Comparison of ENCODE assay signal across 1 cellular context in the genomic region with DNA sequence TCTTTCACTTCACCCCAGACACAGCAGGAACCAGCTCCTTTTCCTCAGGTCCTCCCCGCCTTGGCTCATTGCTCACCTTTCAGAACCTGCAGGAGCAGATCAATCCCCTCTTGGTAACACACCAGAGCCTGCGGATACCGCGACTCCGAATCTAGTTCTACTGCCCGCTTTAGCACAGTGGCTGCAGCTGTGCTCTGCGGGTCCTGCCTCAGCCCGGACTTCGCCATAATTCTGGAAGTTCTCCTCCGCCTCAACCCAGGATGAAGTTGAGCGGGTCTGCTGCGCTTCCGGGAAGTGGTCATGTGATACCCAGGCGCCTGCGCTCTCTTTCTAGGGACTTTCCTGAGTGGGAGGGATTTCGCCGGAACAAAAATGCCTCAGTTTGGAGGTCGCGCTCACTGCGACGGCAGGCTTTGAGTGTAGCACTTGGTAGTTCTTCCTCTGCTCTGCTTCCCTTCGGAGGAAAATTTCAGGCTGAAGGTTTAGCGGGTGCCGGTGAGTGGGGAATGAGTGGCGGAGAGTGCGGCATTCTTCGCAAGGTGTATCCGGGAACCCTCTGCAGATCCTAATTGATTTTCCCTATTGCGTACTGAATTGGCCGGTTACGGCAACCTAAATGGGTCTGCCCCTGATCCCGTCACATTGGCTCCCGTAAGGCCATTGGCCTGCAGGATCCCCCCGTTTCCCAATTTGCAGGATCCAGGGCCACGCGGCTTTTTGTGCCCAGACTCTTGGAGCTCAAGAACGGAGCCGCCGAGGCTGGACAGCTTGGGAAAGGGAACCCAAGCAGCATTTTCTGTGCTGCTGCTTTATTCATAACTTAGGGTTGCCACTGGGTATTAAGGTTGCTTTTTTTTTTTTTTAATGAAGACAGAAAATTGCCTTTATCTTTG.
TF ChIP-seq lines count a peak whose summit lies in the region.

A gene (minus strand): TSS at position 304 of the 893 bp plus-strand sequence. CDS start 77 bp downstream, at position 227.
A gene (plus strand): TSS at position 430 of the 893 bp plus-strand sequence. CDS start 5,020 bp downstream, outside the sequence.

TF ChIP-seq in HepG2, 621 proteins besides CTCF, POLR2A, EP300 and RAD21 (continued from another document and continues in another):
- TF ChIP-seq, protein P1, sequence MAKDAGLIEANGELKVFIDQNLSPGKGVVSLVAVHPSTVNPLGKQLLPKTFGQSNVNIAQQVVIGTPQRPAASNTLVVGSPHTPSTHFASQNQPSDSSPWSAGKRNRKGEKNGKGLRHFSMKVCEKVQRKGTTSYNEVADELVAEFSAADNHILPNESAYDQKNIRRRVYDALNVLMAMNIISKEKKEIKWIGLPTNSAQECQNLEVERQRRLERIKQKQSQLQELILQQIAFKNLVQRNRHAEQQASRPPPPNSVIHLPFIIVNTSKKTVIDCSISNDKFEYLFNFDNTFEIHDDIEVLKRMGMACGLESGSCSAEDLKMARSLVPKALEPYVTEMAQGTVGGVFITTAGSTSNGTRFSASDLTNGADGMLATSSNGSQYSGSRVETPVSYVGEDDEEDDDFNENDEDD (CRISPR knock-in tag; IDR thresholded peaks at IDR 0.05; ENCODE audit: borderline replicate concordance), result 0 out of 2 replicates have a peak, but pooled peaks have one; percentile 46
- TF ChIP-seq TGIF2 (CRISPR knock-in tag; IDR thresholded peaks at IDR 0.05) (no peak; the same call in none of the 2 replicates), AHR (CRISPR knock-in tag; IDR thresholded peaks at IDR 0.05) (peak; percentile 80), ZFAT (CRISPR knock-in tag; conservative IDR thresholded peaks at IDR 0.05) (no peak), ZFP41 (CRISPR knock-in tag; IDR thresholded peaks at IDR 0.05; ENCODE audit: borderline replicate concordance) (peak; percentile 96; the same call in 1 of the 2 replicates), ZNF138 (CRISPR knock-in tag; IDR thresholded peaks at IDR 0.05; ENCODE audit: low read depth) (no peak; the same call in 1 of the 2 replicates), ZNF207 (IDR thresholded peaks at IDR 0.05; ENCODE audit: borderline replicate concordance) (no peak), FOSL1 (CRISPR knock-in tag; IDR thresholded peaks at IDR 0.05; ENCODE audit: borderline replicate concordance) (no peak), RFX5 (IDR thresholded peaks at IDR 0.05; ENCODE audit: low read depth, low read length) (peak; percentile 8), ZNF850 (CRISPR knock-in tag; conservative IDR thresholded peaks at IDR 0.05) (no peak), MED1 (CRISPR knock-in tag; IDR thresholded peaks at IDR 0.05) (peak; percentile 92), SP5 (CRISPR knock-in tag; IDR thresholded peaks at IDR 0.05; ENCODE audit: borderline replicate concordance, low read depth) (peak; percentile 73), WIZ (CRISPR knock-in tag; IDR thresholded peaks at IDR 0.05) (no peak; the same call in 1 of the 2 replicates), PLRG1 (conservative IDR thresholded peaks at IDR 0.05) (no peak), TARDBP (CRISPR knock-in tag; IDR thresholded peaks at IDR 0.05) (peak; percentile 96), KLF16 (CRISPR knock-in tag; IDR thresholded peaks at IDR 0.05) (peak in 1 of 2 experiments; percentile 99; a peak in 2 of 4 replicates), ZNF292 (CRISPR knock-in tag; IDR thresholded peaks at IDR 0.05; ENCODE audit: borderline replicate concordance, low read depth) (peak; percentile 85; the same call in 1 of the 2 replicates), ZNF614 (CRISPR knock-in tag; IDR thresholded peaks at IDR 0.05; ENCODE audit: borderline replicate concordance) (peak; percentile 98), ZNF549 (CRISPR knock-in tag; IDR thresholded peaks at IDR 0.05) (no peak), IKZF1 (IDR thresholded peaks at IDR 0.05) (no peak), NFIB (CRISPR knock-in tag; IDR thresholded peaks at IDR 0.05; ENCODE audit: borderline replicate concordance) (no peak), HOXA7 (CRISPR knock-in tag; IDR thresholded peaks at IDR 0.05) (no peak), ZNF75D (CRISPR knock-in tag; IDR thresholded peaks at IDR 0.05; ENCODE audit: borderline replicate concordance) (no peak), ZNF572 (CRISPR knock-in tag; IDR thresholded peaks at IDR 0.05) (peak; percentile 91; the same call in 1 of the 2 replicates), MYC (CRISPR knock-in tag; IDR thresholded peaks at IDR 0.05; ENCODE audit: borderline replicate concordance) (peak; percentile 90), ZNF563 (CRISPR knock-in tag; IDR thresholded peaks at IDR 0.05) (peak; percentile 83), SUZ12 (IDR thresholded peaks at IDR 0.05; ENCODE audit: low read depth, low read length) (no peak), ZBTB1 (CRISPR knock-in tag; IDR thresholded peaks at IDR 0.05; ENCODE audit: borderline replicate concordance) (no peak), ZNF558 (CRISPR knock-in tag; IDR thresholded peaks at IDR 0.05; ENCODE audit: borderline replicate concordance) (peak; percentile 94; the same call in 1 of the 2 replicates), STAT5B (CRISPR knock-in tag; IDR thresholded peaks at IDR 0.05) (0 out of 2 replicates have a peak, but pooled peaks have one; percentile 50), RFX1 (IDR thresholded peaks at IDR 0.05) (no peak), YEATS2 (CRISPR knock-in tag; IDR thresholded peaks at IDR 0.05; ENCODE audit: borderline replicate concordance) (peak; percentile 99), HMG20B (CRISPR knock-in tag; conservative IDR thresholded peaks at IDR 0.05) (peak; percentile 80), ZFP82 (CRISPR knock-in tag; IDR thresholded peaks at IDR 0.05; ENCODE audit: borderline replicate concordance) (peak; percentile 66; the same call in 1 of the 2 replicates), XRCC5 (optimal IDR thresholded peaks at IDR 0.05; ENCODE audit: low read length) (peak; percentile 100), PRMT3 (CRISPR knock-in tag; IDR thresholded peaks at IDR 0.05; ENCODE audit: borderline replicate concordance, low read depth) (peak; percentile 89), ZNF121 (CRISPR knock-in tag; IDR thresholded peaks at IDR 0.05) (no peak; the same call in 1 of the 2 replicates)
- TF ChIP-seq, protein P2, sequence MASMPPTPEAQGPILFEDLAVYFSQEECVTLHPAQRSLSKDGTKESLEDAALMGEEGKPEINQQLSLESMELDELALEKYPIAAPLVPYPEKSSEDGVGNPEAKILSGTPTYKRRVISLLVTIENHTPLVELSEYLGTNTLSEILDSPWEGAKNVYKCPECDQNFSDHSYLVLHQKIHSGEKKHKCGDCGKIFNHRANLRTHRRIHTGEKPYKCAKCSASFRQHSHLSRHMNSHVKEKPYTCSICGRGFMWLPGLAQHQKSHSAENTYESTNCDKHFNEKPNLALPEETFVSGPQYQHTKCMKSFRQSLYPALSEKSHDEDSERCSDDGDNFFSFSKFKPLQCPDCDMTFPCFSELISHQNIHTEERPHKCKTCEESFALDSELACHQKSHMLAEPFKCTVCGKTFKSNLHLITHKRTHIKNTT (CRISPR knock-in tag; IDR thresholded peaks at IDR 0.05), result no peak
- TF ChIP-seq, protein P3, sequence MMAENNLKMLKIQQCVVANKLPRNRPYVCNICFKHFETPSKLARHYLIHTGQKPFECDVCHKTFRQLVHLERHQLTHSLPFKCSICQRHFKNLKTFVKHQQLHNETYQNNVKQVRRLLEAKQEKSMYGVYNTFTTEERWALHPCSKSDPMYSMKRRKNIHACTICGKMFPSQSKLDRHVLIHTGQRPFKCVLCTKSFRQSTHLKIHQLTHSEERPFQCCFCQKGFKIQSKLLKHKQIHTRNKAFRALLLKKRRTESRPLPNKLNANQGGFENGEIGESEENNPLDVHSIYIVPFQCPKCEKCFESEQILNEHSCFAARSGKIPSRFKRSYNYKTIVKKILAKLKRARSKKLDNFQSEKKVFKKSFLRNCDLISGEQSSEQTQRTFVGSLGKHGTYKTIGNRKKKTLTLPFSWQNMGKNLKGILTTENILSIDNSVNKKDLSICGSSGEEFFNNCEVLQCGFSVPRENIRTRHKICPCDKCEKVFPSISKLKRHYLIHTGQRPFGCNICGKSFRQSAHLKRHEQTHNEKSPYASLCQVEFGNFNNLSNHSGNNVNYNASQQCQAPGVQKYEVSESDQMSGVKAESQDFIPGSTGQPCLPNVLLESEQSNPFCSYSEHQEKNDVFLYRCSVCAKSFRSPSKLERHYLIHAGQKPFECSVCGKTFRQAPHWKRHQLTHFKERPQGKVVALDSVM (CRISPR knock-in tag; IDR thresholded peaks at IDR 0.05), result peak; percentile 60
- TF ChIP-seq, protein P4, sequence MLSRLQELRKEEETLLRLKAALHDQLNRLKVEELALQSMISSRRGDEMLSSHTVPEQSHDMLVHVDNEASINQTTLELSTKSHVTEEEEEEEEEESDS (CRISPR knock-in tag; IDR thresholded peaks at IDR 0.05; ENCODE audit: borderline replicate concordance), result 0 out of 2 replicates have a peak, but pooled peaks have one; percentile 95
- TF ChIP-seq, protein P5, sequence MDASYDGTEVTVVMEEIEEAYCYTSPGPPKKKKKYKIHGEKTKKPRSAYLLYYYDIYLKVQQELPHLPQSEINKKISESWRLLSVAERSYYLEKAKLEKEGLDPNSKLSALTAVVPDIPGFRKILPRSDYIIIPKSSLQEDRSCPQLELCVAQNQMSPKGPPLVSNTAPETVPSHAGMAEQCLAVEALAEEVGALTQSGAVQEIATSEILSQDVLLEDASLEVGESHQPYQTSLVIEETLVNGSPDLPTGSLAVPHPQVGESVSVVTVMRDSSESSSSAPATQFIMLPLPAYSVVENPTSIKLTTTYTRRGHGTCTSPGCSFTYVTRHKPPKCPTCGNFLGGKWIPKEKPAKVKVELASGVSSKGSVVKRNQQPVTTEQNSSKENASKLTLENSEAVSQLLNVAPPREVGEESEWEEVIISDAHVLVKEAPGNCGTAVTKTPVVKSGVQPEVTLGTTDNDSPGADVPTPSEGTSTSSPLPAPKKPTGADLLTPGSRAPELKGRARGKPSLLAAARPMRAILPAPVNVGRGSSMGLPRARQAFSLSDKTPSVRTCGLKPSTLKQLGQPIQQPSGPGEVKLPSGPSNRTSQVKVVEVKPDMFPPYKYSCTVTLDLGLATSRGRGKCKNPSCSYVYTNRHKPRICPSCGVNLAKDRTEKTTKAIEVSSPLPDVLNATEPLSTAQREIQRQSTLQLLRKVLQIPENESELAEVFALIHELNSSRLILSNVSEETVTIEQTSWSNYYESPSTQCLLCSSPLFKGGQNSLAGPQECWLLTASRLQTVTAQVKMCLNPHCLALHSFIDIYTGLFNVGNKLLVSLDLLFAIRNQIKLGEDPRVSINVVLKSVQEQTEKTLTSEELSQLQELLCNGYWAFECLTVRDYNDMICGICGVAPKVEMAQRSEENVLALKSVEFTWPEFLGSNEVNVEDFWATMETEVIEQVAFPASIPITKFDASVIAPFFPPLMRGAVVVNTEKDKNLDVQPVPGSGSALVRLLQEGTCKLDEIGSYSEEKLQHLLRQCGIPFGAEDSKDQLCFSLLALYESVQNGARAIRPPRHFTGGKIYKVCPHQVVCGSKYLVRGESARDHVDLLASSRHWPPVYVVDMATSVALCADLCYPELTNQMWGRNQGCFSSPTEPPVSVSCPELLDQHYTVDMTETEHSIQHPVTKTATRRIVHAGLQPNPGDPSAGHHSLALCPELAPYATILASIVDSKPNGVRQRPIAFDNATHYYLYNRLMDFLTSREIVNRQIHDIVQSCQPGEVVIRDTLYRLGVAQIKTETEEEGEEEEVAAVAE (CRISPR knock-in tag; IDR thresholded peaks at IDR 0.05; ENCODE audit: borderline replicate concordance), result peak; percentile 92; the same call in 1 of the 2 replicates
- TF ChIP-seq, protein P6, sequence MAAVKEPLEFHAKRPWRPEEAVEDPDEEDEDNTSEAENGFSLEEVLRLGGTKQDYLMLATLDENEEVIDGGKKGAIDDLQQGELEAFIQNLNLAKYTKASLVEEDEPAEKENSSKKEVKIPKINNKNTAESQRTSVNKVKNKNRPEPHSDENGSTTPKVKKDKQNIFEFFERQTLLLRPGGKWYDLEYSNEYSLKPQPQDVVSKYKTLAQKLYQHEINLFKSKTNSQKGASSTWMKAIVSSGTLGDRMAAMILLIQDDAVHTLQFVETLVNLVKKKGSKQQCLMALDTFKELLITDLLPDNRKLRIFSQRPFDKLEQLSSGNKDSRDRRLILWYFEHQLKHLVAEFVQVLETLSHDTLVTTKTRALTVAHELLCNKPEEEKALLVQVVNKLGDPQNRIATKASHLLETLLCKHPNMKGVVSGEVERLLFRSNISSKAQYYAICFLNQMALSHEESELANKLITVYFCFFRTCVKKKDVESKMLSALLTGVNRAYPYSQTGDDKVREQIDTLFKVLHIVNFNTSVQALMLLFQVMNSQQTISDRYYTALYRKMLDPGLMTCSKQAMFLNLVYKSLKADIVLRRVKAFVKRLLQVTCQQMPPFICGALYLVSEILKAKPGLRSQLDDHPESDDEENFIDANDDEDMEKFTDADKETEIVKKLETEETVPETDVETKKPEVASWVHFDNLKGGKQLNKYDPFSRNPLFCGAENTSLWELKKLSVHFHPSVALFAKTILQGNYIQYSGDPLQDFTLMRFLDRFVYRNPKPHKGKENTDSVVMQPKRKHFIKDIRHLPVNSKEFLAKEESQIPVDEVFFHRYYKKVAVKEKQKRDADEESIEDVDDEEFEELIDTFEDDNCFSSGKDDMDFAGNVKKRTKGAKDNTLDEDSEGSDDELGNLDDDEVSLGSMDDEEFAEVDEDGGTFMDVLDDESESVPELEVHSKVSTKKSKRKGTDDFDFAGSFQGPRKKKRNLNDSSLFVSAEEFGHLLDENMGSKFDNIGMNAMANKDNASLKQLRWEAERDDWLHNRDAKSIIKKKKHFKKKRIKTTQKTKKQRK (IDR thresholded peaks at IDR 0.05; ENCODE audit: low read length), result no peak
- TF ChIP-seq, protein P7, sequence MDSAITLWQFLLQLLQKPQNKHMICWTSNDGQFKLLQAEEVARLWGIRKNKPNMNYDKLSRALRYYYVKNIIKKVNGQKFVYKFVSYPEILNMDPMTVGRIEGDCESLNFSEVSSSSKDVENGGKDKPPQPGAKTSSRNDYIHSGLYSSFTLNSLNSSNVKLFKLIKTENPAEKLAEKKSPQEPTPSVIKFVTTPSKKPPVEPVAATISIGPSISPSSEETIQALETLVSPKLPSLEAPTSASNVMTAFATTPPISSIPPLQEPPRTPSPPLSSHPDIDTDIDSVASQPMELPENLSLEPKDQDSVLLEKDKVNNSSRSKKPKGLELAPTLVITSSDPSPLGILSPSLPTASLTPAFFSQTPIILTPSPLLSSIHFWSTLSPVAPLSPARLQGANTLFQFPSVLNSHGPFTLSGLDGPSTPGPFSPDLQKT (CRISPR knock-in tag; IDR thresholded peaks at IDR 0.05; ENCODE audit: borderline replicate concordance), result no peak
- TF ChIP-seq, protein P8, sequence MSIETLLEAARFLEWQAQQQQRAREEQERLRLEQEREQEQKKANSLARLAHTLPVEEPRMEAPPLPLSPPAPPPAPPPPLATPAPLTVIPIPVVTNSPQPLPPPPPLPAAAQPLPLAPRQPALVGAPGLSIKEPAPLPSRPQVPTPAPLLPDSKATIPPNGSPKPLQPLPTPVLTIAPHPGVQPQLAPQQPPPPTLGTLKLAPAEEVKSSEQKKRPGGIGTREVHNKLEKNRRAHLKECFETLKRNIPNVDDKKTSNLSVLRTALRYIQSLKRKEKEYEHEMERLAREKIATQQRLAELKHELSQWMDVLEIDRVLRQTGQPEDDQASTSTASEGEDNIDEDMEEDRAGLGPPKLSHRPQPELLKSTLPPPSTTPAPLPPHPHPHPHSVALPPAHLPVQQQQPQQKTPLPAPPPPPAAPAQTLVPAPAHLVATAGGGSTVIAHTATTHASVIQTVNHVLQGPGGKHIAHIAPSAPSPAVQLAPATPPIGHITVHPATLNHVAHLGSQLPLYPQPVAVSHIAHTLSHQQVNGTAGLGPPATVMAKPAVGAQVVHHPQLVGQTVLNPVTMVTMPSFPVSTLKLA (IDR thresholded peaks at IDR 0.05), result no peak
